In genomic region chr5:14105717-14106435, GRCh38 we compare ENCODE assay signal across 12 cellular contexts. TPM values are rescaled to one million over a fixed set of nuclear protein-coding genes. Genes with fewer than 3 reads are reported as not detected.
DNase-seq lines count a peak whose midpoint lies in the region; ATAC-seq, FAIRE-seq and TF ChIP-seq lines count a peak whose summit lies in the region.
"Had no signal": no experiment of that assay in that cellular context is flagged by ENCODE, and none has a peak within 500 bp of the region (broad histone marks: within the 10 kb centered on the region; RNA-seq: fewer than 3 reads in every experiment).

No MANE protein-coding gene starts in this region.

- POLR2A ChIA-PET in A549 (lab: Yijun Ruan, JAX): interaction anchor here (0.7 kb wide), 1 partner anchor 127 kb away, joined by 5 read pairs; no protein-coding TSS in a partner anchor
- POLR2A ChIA-PET in HCT116 (lab: Charles Lee): interaction anchor here (0.7 kb wide), 1 partner anchor 479 kb away, joined by 3 read pairs; no protein-coding TSS in a partner anchor

- RAD21 ChIA-PET in HCT116 (lab: Charles Lee; ENCODE audit: low non-redundant PET in 1 of 2, low total read pairs in 2 of 2, uncharacterized antibody in 2 of 2, unreplicated experiment in 2 of 2): no interaction called here

- TF ChIP-seq EP300 in A549 (IDR thresholded peaks at IDR 0.05): no peak

- no peaks in the 10 kb centered on the region for H3K79me2 ChIP-seq in HCT116 (ENCODE audit: insufficient read depth, low read length)

- no peaks in the 10 kb centered on the region; the same call in 1 of the 2 replicates for H3K9me2 ChIP-seq in HCT116 (ENCODE audit: insufficient read depth)

- no peak for TF ChIP-seq CTCF in A549 (IDR thresholded peaks at IDR 0.05)
- TF ChIP-seq CTCF in HCT116 (IDR thresholded peaks at IDR 0.05 in 2 of 3, conservative IDR thresholded peaks at IDR 0.05 in 1 of 3; ENCODE audit: borderline replicate concordance in 1 of 3, insufficient read depth in 1 of 3, low read depth in 2 of 3, low read length in 2 of 3): no peak
- no peak for TF ChIP-seq CTCF in fibroblast of the aortic adventitia (IDR thresholded peaks at IDR 0.05; ENCODE audit: insufficient read depth, low read length)
- TF ChIP-seq CTCF in esophagus squamous epithelium (IDR thresholded peaks at IDR 0.05): no peak

- TF ChIP-seq POLR2A in A549 (IDR thresholded peaks at IDR 0.05; ENCODE audit: low read length) (no peak), HCT116 (IDR thresholded peaks at IDR 0.05; ENCODE audit: borderline replicate concordance, extremely low read depth, insufficient read depth, insufficient read length) (no peak), esophagus squamous epithelium (IDR thresholded peaks at IDR 0.05) (no peak)

- intact Hi-C loops in HCT116 (cut with micrococcal nuclease): loop anchor here (5.0 to 10.0 kb wide), 3 partner anchors 119 to 539 kb away; no protein-coding TSS in a partner anchor
- intact Hi-C loops in esophagus squamous epithelium (cut with DNase I): no loop called here

- ATAC-seq in A549: peak; percentile 63 to 76; a peak in 4 of 6 replicates
- ATAC-seq in HCT116: peak; percentile 67
- ATAC-seq: activated CD8-positive, alpha-beta memory T cell treated with anti-CD3 and anti-CD28 coated beads, Interleukin-2, amount 10 ng/mL, durations not matched to agents 7 days and 5 days had no signal

- H3K27ac ChIP-seq in A549 (peak overlapping the region; percentile 18 to 78; a peak in 4 of 6 replicates), HCT116 (ENCODE audit: low read depth, low read length) (peak overlapping the region; percentile 33; the same call in 1 of the 2 replicates), esophagus squamous epithelium (no peak overlapping the region)
- H3K27ac ChIP-seq: Peyer's patch had no signal

- CTCF ChIA-PET in A549 (lab: Yijun Ruan, JAX): interaction anchor here (0.7 to 1.1 kb wide), 4 partner anchors 13 to 164 kb away, joined by 3 read pairs; no protein-coding TSS in a partner anchor
- CTCF ChIA-PET in HCT116 (lab: Charles Lee): interaction anchor here (1.2 kb wide), 1 partner anchor 164 kb away, joined by 4 read pairs; no protein-coding TSS in a partner anchor

- H3K27me3 ChIP-seq in HCT116 (ENCODE audit: insufficient read depth, low read length): no peaks in the 10 kb centered on the region
- H3K27me3 ChIP-seq in esophagus squamous epithelium: peaks cover 0 to 8% (median 0%) of the 10 kb centered on the region in 4 donors
- H3K27me3 ChIP-seq: Peyer's patch had no signal

- TF ChIP-seq RAD21 in A549 (conservative IDR thresholded peaks at IDR 0.05 in 1 of 2, IDR thresholded peaks at IDR 0.05 in 1 of 2) (no peak), HCT116 (IDR thresholded peaks at IDR 0.05; ENCODE audit: low read depth) (no peak)

- peak overlapping the region; percentile 47 for H2AFZ ChIP-seq in HCT116 (ENCODE audit: low read depth, low read length, poor library complexity, severe bottlenecking)

- H3K4me2 ChIP-seq in A549 (peak overlapping the region; percentile 25; the same call in 2 of the 3 replicates), HCT116 (ENCODE audit: low read length) (peak overlapping the region; percentile 52)

- H3K9me3 ChIP-seq in A549 (no peaks in the 10 kb centered on the region), HCT116 (ENCODE audit: control insufficient read depth in 1 of 2, insufficient read depth in 1 of 2, low read depth in 1 of 2, low read length in 2 of 2) (no peaks in the 10 kb centered on the region), esophagus squamous epithelium (peaks cover 0 to 4% (median 0%) of the 10 kb centered on the region in 3 donors)
- H3K9me3 ChIP-seq: Peyer's patch had no signal

- no peak overlapping the region for H3K9ac ChIP-seq in HCT116 (ENCODE audit: low read length)

- no peaks in the 10 kb centered on the region for H3K36me3 ChIP-seq in HCT116 (ENCODE audit: control insufficient read depth in 1 of 2, insufficient read depth in 2 of 2, low read length in 2 of 2)
- H3K36me3 ChIP-seq in esophagus squamous epithelium: no peaks in the 10 kb centered on the region
- H3K36me3 ChIP-seq: Peyer's patch had no signal

- WGBS in A549 (ENCODE audit: missing lambda C conversion rate): 19% methylated on average over 2 of the region's 2 CpGs
- 42 to 63% methylated on average over 2 of the region's 2 CpGs for WGBS in esophagus squamous epithelium, 2 donors

- H3K4me3 ChIP-seq in A549 (no peak overlapping the region), HCT116 (replicated peaks in 1 of 2; ENCODE audit: low read depth in 1 of 2, low read length in 2 of 2) (no peak overlapping the region), fibroblast of the aortic adventitia (ENCODE audit: low read depth, low read length) (no peak overlapping the region), esophagus squamous epithelium (no peak overlapping the region)
- H3K4me3 ChIP-seq: Peyer's patch had no signal

- H3K4me1 ChIP-seq in A549 (peaks cover 36% of the 10 kb centered on the region), HCT116 (ENCODE audit: control insufficient read depth in 1 of 2, insufficient read depth in 2 of 2, low read length in 2 of 2) (peaks cover 18 to 40% of the 10 kb centered on the region in 2 experiments), esophagus squamous epithelium (peaks cover 0 to 19% (median 11%) of the 10 kb centered on the region in 3 donors)

- DNase-seq in A549 (ENCODE audit: low read depth in 1 of 2, low spot score in 1 of 2) (peak; percentile 69 to 76), HCT116 (ENCODE audit: low read depth, low spot score) (peak; percentile 67), RPMI7951 (ENCODE audit: low read depth) (peak; percentile 96), fibroblast of the aortic adventitia (ENCODE audit: low read depth) (peak; percentile 77), esophagus squamous epithelium (lab: John Stamatoyannopoulos, UW) (no peak), Ammon's horn (ENCODE audit: low spot score) (no peak), NCI-H187 (lab: John Stamatoyannopoulos, UW) (no peak), cerebellum (ENCODE audit: low spot score) (no peak)
- DNase-seq: activated CD8-positive, alpha-beta memory T cell treated with anti-CD3 and anti-CD28 coated beads, Interleukin-2, amount 10 ng/mL, durations not matched to agents 7 days and 5 days; CD8-positive, alpha-beta memory T cell; effector CD8-positive, alpha-beta T cell; Peyer's patch had no signal

- H4K20me1 ChIP-seq in HCT116 (ENCODE audit: insufficient read depth): no peaks in the 10 kb centered on the region

- FAIRE-seq in A549 (lab: Jason Lieb, UNC): no peak

- no TSS peak for BruUV-seq in HCT116 (replicated peaks; lab: Mats Ljungman, UMichigan)

TF ChIP-seq in A549, 52 proteins besides CTCF, POLR2A, EP300 and RAD21:
- TF ChIP-seq NR3C1 (IDR thresholded peaks at IDR 0.05): no peak
- TF ChIP-seq GATA3 (IDR thresholded peaks at IDR 0.05; ENCODE audit: borderline replicate concordance): peak; percentile 74; the same call in 1 of the 2 replicates
- no peak for TF ChIP-seq FOSL2 (IDR thresholded peaks at IDR 0.05)
- TF ChIP-seq FOSL2 (CRISPR knock-in tag; IDR thresholded peaks at IDR 0.05): peak; percentile 72
- TF ChIP-seq MAFK (IDR thresholded peaks at IDR 0.05; ENCODE audit: partially characterized antibody): no peak
- 0 out of 5 replicates have a peak, but pooled peaks of 1 of the 2 experiments have one; percentile 28 for TF ChIP-seq JUN (IDR thresholded peaks at IDR 0.05)
- TF ChIP-seq RFX5 (IDR thresholded peaks at IDR 0.05): no peak
- 0 out of 2 replicates have a peak, but pooled peaks have one; percentile 40 for TF ChIP-seq MAX (IDR thresholded peaks at IDR 0.05)
- TF ChIP-seq CEBPB (IDR thresholded peaks at IDR 0.05): peak in 1 of 2 experiments; percentile 59; a peak in 2 of 4 replicates

TF ChIP-seq in HCT116, 20 proteins besides CTCF, POLR2A, EP300 and RAD21 (continues in another document):
- TF ChIP-seq FOSL1 (IDR thresholded peaks at IDR 0.05; ENCODE audit: low read depth) (peak; percentile 70), JUND (IDR thresholded peaks at IDR 0.05) (peak; percentile 54), ATF3 (IDR thresholded peaks at IDR 0.05) (no peak), ZFX (IDR thresholded peaks at IDR 0.05) (no peak), EZH2phosphoT487 (IDR thresholded peaks at IDR 0.05; ENCODE audit: borderline replicate concordance) (no peak), ZNF274 (IDR thresholded peaks at IDR 0.05; ENCODE audit: low read depth, low read length) (no peak), SP1 (IDR thresholded peaks at IDR 0.05; ENCODE audit: low read depth) (peak; percentile 52), CEBPB (IDR thresholded peaks at IDR 0.05; ENCODE audit: low read depth) (0 out of 2 replicates have a peak, but pooled peaks have one; percentile 14), YY1 (IDR thresholded peaks at IDR 0.05; ENCODE audit: extremely low read depth, insufficient replicate concordance, low read depth, low read length) (no peak)

RNA-seq across cellular contexts. Expression of gene TRIO, which starts 37.3 kb away (rescaled TPM):
- polyA plus RNA-seq in A549 (2011; rRNA removed): 79.0 and 91.2 TPM in 2 replicates
- 63.7 and 64.8 TPM in 2 replicates for polyA plus RNA-seq in A549 (2012; cell fraction: cytosol; rRNA removed)
- polyA plus RNA-seq in A549 (2012; cell fraction: nucleus; rRNA removed): 217 and 257 TPM in 2 replicates
- 47.5 to 57.9 TPM (median 48.1 TPM) in 3 replicates for polyA plus RNA-seq in A549 (2017; fragmentation: RNase III; extraction: RNeasy Plus Mini Kit Qiagen cat#74134 plus additional on column Dnase treatment)
- 263 and 307 TPM in 2 replicates for polyA minus RNA-seq in A549 (2011; rRNA and poly(A)+ RNA removed)
- total RNA-seq in HCT116 (2021; ENCODE audit: unreplicated experiment): 68.4 TPM
- 31.0 and 40.5 TPM in 2 replicates for polyA plus RNA-seq in HCT116 (2012)
- total RNA-seq in RPMI7951 (2014; rRNA removed; shearing (Covaris generic)): 34.0 and 46.8 TPM in 2 replicates
- total RNA-seq in fibroblast of the aortic adventitia (ENCODE audit: low replicate concordance): 211 and 222 TPM in 2 replicates
- 100 to 1,000 TPM in 1 of 4 donors, 10 to 100 TPM in 3; 21.2 to 105 (median 47.6) TPM for total RNA-seq in esophagus squamous epithelium
- 422 TPM for total RNA-seq in cerebellum

Comparison
In these comparisons a context has a peak if more than half of its experiments do, and no peak if none do; other contexts are left out.
1. DNase-seq: peak in A549 (2 of 2), HCT116 (single experiment), RPMI7951 (single experiment) and fibroblast of the aortic adventitia (single experiment); none in esophagus squamous epithelium (single experiment), Ammon's horn (single experiment), NCI-H187 (0 of 2) and cerebellum (single experiment).
2. H3K27ac ChIP-seq: peak in A549 (2 of 2) and HCT116 (single experiment); none in esophagus squamous epithelium (0 of 4).
3. Of the 6 proteins assayed by ChIP-seq in both A549 and HCT116: peak only in A549: MAX; only in HCT116: none; in both: none; in neither: 4; mixed calls (peak in some experiments, not most) for 1.